Comparison of ENCODE assay signal across 9 cellular contexts in the genomic region with DNA sequence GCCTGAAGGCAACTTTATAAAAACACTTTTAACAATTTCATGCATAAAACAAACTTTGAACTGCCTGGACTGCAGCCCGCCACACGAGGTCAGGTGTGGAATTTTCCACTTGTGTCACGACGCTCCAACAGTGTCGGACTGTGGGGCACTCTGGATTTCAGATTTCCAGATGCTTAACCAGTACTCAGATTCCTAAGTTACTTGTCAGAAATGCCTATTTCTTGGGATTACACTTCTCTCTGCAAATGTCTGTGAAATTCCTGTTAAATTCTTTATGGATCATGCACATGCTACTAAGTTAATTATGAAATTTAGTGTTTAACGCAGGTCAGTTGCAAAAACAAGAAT. TPM values are rescaled to one million over a fixed set of nuclear protein-coding genes. Genes with fewer than 3 reads are reported as not detected.
DNase-seq lines count a peak whose midpoint lies in the region; ATAC-seq, FAIRE-seq and TF ChIP-seq lines count a peak whose summit lies in the region.
"Had no signal": no experiment of that assay in that cellular context is flagged by ENCODE, and none has a peak within 500 bp of the region (broad histone marks: within the 10 kb centered on the region; RNA-seq: fewer than 3 reads in every experiment).

No MANE protein-coding gene starts in this region.

- peak; percentile 76 for FAIRE-seq in astrocyte (lab: Jason Lieb, UNC)
- FAIRE-seq: A204.1 had no signal

- WGBS in testis, 2 donors = 41 to 47% methylated on average over 6 of the region's 6 CpGs

- no peak for DNase-seq in activated CD4-positive, alpha-beta T cell treated with anti-CD3 and anti-CD28 coated beads for 36 hours
- DNase-seq in activated CD4-positive, alpha-beta T cell treated with anti-CD3 and anti-CD28 coated beads, Interleukin-2, amount 10 ng/mL, durations not matched to agents 7 days and 5 days = no peak
- DNase-seq in astrocyte (ENCODE audit: low read depth) (peak; percentile 43), left lobe of liver (ENCODE audit: low spot score) (no peak), testis (no peak), HK-2 (ENCODE audit: unreplicated experiment) (no peak), RWPE1 (ENCODE audit: low spot score) (no peak)
- no peak for DNase-seq in activated naive CD4-positive, alpha-beta T cell treated with anti-CD3 and anti-CD28 coated beads, Interleukin-2, amount 10 ng/mL, durations not matched to agents 7 days and 5 days

- H3K4me3 ChIP-seq in astrocyte (ENCODE audit: insufficient read depth, low read depth, low read length) = peak overlapping the region; percentile 52
- H3K4me3 ChIP-seq in testis = peak overlapping the region; percentile 40 to 42

- TF ChIP-seq CTCF in astrocyte (IDR thresholded peaks at IDR 0.05; ENCODE audit: insufficient read depth, low read depth, low read length) = no peak
- TF ChIP-seq CTCF in testis (IDR thresholded peaks at IDR 0.05) = no peak
- no peak for TF ChIP-seq CTCF in RWPE1 (conservative IDR thresholded peaks at IDR 0.05; ENCODE audit: low read depth)

- no peaks in the 10 kb centered on the region for H3K9me3 Mint-ChIP-seq in activated CD4-positive, alpha-beta T cell treated with anti-CD3 and anti-CD28 coated beads for 36 hours (ENCODE audit: low read depth)
- no peaks in the 10 kb centered on the region for H3K9me3 Mint-ChIP-seq in activated CD4-positive, alpha-beta T cell treated with anti-CD3 and anti-CD28 coated beads, Interleukin-2, amount 10 ng/mL, durations not matched to agents 7 days and 5 days
- no peaks in the 10 kb centered on the region for H3K9me3 Mint-ChIP-seq in astrocyte (ENCODE audit: unreplicated experiment)
- no peaks in the 10 kb centered on the region for H3K9me3 Mint-ChIP-seq in activated naive CD4-positive, alpha-beta T cell treated with anti-CD3 and anti-CD28 coated beads, Interleukin-2, amount 10 ng/mL, durations not matched to agents 7 days and 5 days

- H3K4me1 ChIP-seq in astrocyte (ENCODE audit: insufficient read depth, low read length) (peaks cover 48% of the 10 kb centered on the region), testis (peaks cover 18% of the 10 kb centered on the region)

- peaks cover 4% of the 10 kb centered on the region for H3K36me3 Mint-ChIP-seq in activated CD4-positive, alpha-beta T cell treated with anti-CD3 and anti-CD28 coated beads for 36 hours (ENCODE audit: low read depth)
- no peaks in the 10 kb centered on the region for H3K36me3 Mint-ChIP-seq in activated CD4-positive, alpha-beta T cell treated with anti-CD3 and anti-CD28 coated beads, Interleukin-2, amount 10 ng/mL, durations not matched to agents 7 days and 5 days (ENCODE audit: low read depth)
- H3K36me3 Mint-ChIP-seq in astrocyte (ENCODE audit: low read depth, unreplicated experiment) = peaks cover 12% of the 10 kb centered on the region
- H3K36me3 Mint-ChIP-seq in activated naive CD4-positive, alpha-beta T cell treated with anti-CD3 and anti-CD28 coated beads, Interleukin-2, amount 10 ng/mL, durations not matched to agents 7 days and 5 days = no peaks in the 10 kb centered on the region

- H2AFZ ChIP-seq in astrocyte (ENCODE audit: low read depth, low read length) = no peak overlapping the region

- no peaks in the 10 kb centered on the region for H3K27me3 Mint-ChIP-seq in activated CD4-positive, alpha-beta T cell treated with anti-CD3 and anti-CD28 coated beads for 36 hours
- H3K27me3 Mint-ChIP-seq in activated CD4-positive, alpha-beta T cell treated with anti-CD3 and anti-CD28 coated beads, Interleukin-2, amount 10 ng/mL, durations not matched to agents 7 days and 5 days = no peaks in the 10 kb centered on the region
- no peaks in the 10 kb centered on the region for H3K27me3 Mint-ChIP-seq in astrocyte (ENCODE audit: low read depth, unreplicated experiment)
- peaks cover 5% of the 10 kb centered on the region for H3K27me3 Mint-ChIP-seq in activated naive CD4-positive, alpha-beta T cell treated with anti-CD3 and anti-CD28 coated beads, Interleukin-2, amount 10 ng/mL, durations not matched to agents 7 days and 5 days

- H3K36me3 ChIP-seq in astrocyte (ENCODE audit: insufficient read depth, low read length) (no peaks in the 10 kb centered on the region), testis (ENCODE audit: low read depth, missing control alignments) (no peaks in the 10 kb centered on the region)

- CTCF ChIA-PET in activated CD4-positive, alpha-beta T cell treated with anti-CD3 and anti-CD28 coated beads for 36 hours (lab: Charles Lee) = interaction anchor here (1.1 kb wide), 1 partner anchor 22 kb away, joined by 3 read pairs; no protein-coding TSS in a partner anchor
- CTCF ChIA-PET in activated CD4-positive, alpha-beta T cell treated with anti-CD3 and anti-CD28 coated beads, Interleukin-2, amount 10 ng/mL, durations not matched to agents 7 days and 5 days (lab: Charles Lee) = interaction anchor here (0.6 to 3.2 kb wide), 5 partner anchors 12 to 93 kb away, joined by 3 to 26 read pairs (median 3); no protein-coding TSS in a partner anchor
- CTCF ChIA-PET in RWPE1 (lab: Yijun Ruan, JAX) = interaction anchor here (0.6 to 1.4 kb wide), 5 partner anchors 22 to 421 kb away, joined by 3 to 8 read pairs (median 5); no protein-coding TSS in a partner anchor
- CTCF ChIA-PET in activated naive CD4-positive, alpha-beta T cell treated with anti-CD3 and anti-CD28 coated beads, Interleukin-2, amount 10 ng/mL, durations not matched to agents 7 days and 5 days (lab: Charles Lee) = interaction anchor here (0.7 to 4.0 kb wide), 4 partner anchors 16 to 89 kb away, joined by 3 to 19 read pairs (median 4); partner anchors contain the start of gene GPR146

- no peaks in the 10 kb centered on the region for H3K79me2 ChIP-seq in astrocyte (ENCODE audit: insufficient read depth, low read length)

- H3K27ac Mint-ChIP-seq in activated CD4-positive, alpha-beta T cell treated with anti-CD3 and anti-CD28 coated beads for 36 hours = no peak overlapping the region
- H3K27ac Mint-ChIP-seq in activated CD4-positive, alpha-beta T cell treated with anti-CD3 and anti-CD28 coated beads, Interleukin-2, amount 10 ng/mL, durations not matched to agents 7 days and 5 days = no peak overlapping the region
- peak overlapping the region; percentile 99 for H3K27ac Mint-ChIP-seq in astrocyte (ENCODE audit: unreplicated experiment)
- no peak overlapping the region for H3K27ac Mint-ChIP-seq in activated naive CD4-positive, alpha-beta T cell treated with anti-CD3 and anti-CD28 coated beads, Interleukin-2, amount 10 ng/mL, durations not matched to agents 7 days and 5 days

- H4K20me1 ChIP-seq in astrocyte (ENCODE audit: insufficient read depth, low read length) = peaks cover 79% of the 10 kb centered on the region

- no peak overlapping the region for H3K27ac ChIP-seq in astrocyte (ENCODE audit: low read depth, low read length)
- peak overlapping the region in 1 of 2 donors; percentile 36 for H3K27ac ChIP-seq in testis
- H3K27ac ChIP-seq in RWPE1 = no peak overlapping the region

- intact Hi-C loops in activated CD4-positive, alpha-beta T cell treated with anti-CD3 and anti-CD28 coated beads for 36 hours (cut with DNase I, micrococcal nuclease) = loop anchor here (1.0 to 5.0 kb wide), 2 partner anchors 89 to 90 kb away; no protein-coding TSS in a partner anchor
- intact Hi-C loops in testis (cut with DNase I; ENCODE audit: low total_unique reads) = no loop called here

- no peak for ATAC-seq in activated CD4-positive, alpha-beta T cell treated with anti-CD3 and anti-CD28 coated beads for 36 hours
- peak; percentile 38 for ATAC-seq in left lobe of liver

- H3K27me3 ChIP-seq in astrocyte (ENCODE audit: insufficient read depth, low read length) (no peaks in the 10 kb centered on the region), testis (no peaks in the 10 kb centered on the region)

- H3K4me1 Mint-ChIP-seq in activated CD4-positive, alpha-beta T cell treated with anti-CD3 and anti-CD28 coated beads for 36 hours = peaks cover 12% of the 10 kb centered on the region
- peaks cover 12% of the 10 kb centered on the region for H3K4me1 Mint-ChIP-seq in activated CD4-positive, alpha-beta T cell treated with anti-CD3 and anti-CD28 coated beads, Interleukin-2, amount 10 ng/mL, durations not matched to agents 7 days and 5 days
- H3K4me1 Mint-ChIP-seq in astrocyte (ENCODE audit: low read depth, unreplicated experiment) = peaks cover 40% of the 10 kb centered on the region
- H3K4me1 Mint-ChIP-seq in activated naive CD4-positive, alpha-beta T cell treated with anti-CD3 and anti-CD28 coated beads, Interleukin-2, amount 10 ng/mL, durations not matched to agents 7 days and 5 days = peaks cover 13% of the 10 kb centered on the region

- peak overlapping the region; percentile 87 for H3K4me2 ChIP-seq in astrocyte (ENCODE audit: low read length)

- POLR2A ChIA-PET in activated CD4-positive, alpha-beta T cell treated with anti-CD3 and anti-CD28 coated beads for 36 hours (lab: Charles Lee) = no interaction called here
- POLR2A ChIA-PET in activated CD4-positive, alpha-beta T cell treated with anti-CD3 and anti-CD28 coated beads, Interleukin-2, amount 10 ng/mL, durations not matched to agents 7 days and 5 days (lab: Charles Lee) = no interaction called here
- POLR2A ChIA-PET in RWPE1 (lab: Yijun Ruan, JAX; ENCODE audit: low non-redundant PET) = no interaction called here

- peak overlapping the region; percentile 53 for H3K4me3 Mint-ChIP-seq in activated CD4-positive, alpha-beta T cell treated with anti-CD3 and anti-CD28 coated beads for 36 hours
- no peak overlapping the region for H3K4me3 Mint-ChIP-seq in activated CD4-positive, alpha-beta T cell treated with anti-CD3 and anti-CD28 coated beads, Interleukin-2, amount 10 ng/mL, durations not matched to agents 7 days and 5 days
- H3K4me3 Mint-ChIP-seq in astrocyte (ENCODE audit: unreplicated experiment) = peak overlapping the region; percentile 90
- H3K4me3 Mint-ChIP-seq in activated naive CD4-positive, alpha-beta T cell treated with anti-CD3 and anti-CD28 coated beads, Interleukin-2, amount 10 ng/mL, durations not matched to agents 7 days and 5 days = no peak overlapping the region

- no peaks in the 10 kb centered on the region for H3K9me3 ChIP-seq in astrocyte (ENCODE audit: insufficient read depth, low read depth, low read length)
- H3K9me3 ChIP-seq in testis = no peaks in the 10 kb centered on the region

- no peak for TF ChIP-seq POLR2A in testis (IDR thresholded peaks at IDR 0.05)

- H3K9ac ChIP-seq in astrocyte (ENCODE audit: low read length) = peak overlapping the region; percentile 78

RNA-seq across cellular contexts. Expression of gene GPER1, which starts 0.5 kb away (rescaled TPM):
- not detected for total RNA-seq in activated CD4-positive, alpha-beta T cell treated with anti-CD3 and anti-CD28 coated beads for 36 hours
- under 1 TPM in 1 of 2 experiments, not detected in 1; 0.08 TPM for total RNA-seq in activated CD4-positive, alpha-beta T cell treated with anti-CD3 and anti-CD28 coated beads, Interleukin-2, amount 10 ng/mL, durations not matched to agents 7 days and 5 days
- total RNA-seq in astrocyte = 13.7 and 17.4 TPM in 2 replicates
- total RNA-seq in left lobe of liver = 29.8 TPM
- total RNA-seq in testis = 1 to 10 TPM; 3.2 to 3.4 TPM
- polyA plus RNA-seq in testis (ENCODE audit: insufficient read depth, low read depth, low replicate concordance) = 3.5 TPM

RNA-seq across cellular contexts. Expression of gene GPR146, which starts 43.1 kb away (rescaled TPM):
- 1 to 10 TPM; 4.7 to 5.6 TPM for total RNA-seq in activated CD4-positive, alpha-beta T cell treated with anti-CD3 and anti-CD28 coated beads for 36 hours
- 10 to 100 TPM; 13.3 to 13.8 TPM for total RNA-seq in activated CD4-positive, alpha-beta T cell treated with anti-CD3 and anti-CD28 coated beads, Interleukin-2, amount 10 ng/mL, durations not matched to agents 7 days and 5 days
- 1.7 and 3.4 TPM in 2 replicates for total RNA-seq in astrocyte
- total RNA-seq in left lobe of liver = 28.1 TPM
- 10 to 100 TPM; 14.2 to 14.4 TPM for total RNA-seq in testis
- 5.3 TPM for polyA plus RNA-seq in testis (ENCODE audit: insufficient read depth, low read depth, low replicate concordance)

Comparison
In these comparisons a context has a peak if more than half of its experiments do, and no peak if none do; other contexts are left out.
1. H3K4me3 Mint-ChIP-seq: peak in activated CD4-positive, alpha-beta T cell treated with anti-CD3 and anti-CD28 coated beads for 36 hours (single experiment) and astrocyte (single experiment); none in activated CD4-positive, alpha-beta T cell treated with anti-CD3 and anti-CD28 coated beads, Interleukin-2, amount 10 ng/mL, durations not matched to agents 7 days and 5 days (single experiment) and activated naive CD4-positive, alpha-beta T cell treated with anti-CD3 and anti-CD28 coated beads, Interleukin-2, amount 10 ng/mL, durations not matched to agents 7 days and 5 days (single experiment).